In the genomic region with DNA sequence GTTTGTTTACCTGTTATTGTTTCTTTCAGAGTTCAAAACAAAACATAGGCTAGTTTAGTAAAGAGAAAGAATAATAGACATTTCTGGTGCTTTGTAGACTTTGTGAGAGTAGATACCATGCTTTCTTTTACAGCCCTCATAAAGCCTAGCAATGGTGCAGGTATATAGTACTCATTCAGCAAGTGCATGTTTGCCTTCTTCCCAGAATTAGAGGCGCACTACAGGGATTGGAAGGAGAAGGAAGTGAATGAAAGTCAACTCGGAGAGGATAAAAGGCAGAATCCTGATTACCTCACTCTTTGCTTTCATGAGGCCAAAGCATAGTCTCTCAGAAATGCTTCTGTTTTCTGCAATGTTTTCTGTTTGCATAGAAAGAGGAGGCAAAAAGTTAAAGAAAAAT, we compare ENCODE assay signal across 16 cellular contexts. TPM values are rescaled to one million over a fixed set of nuclear protein-coding genes. Genes with fewer than 3 reads are reported as not detected.
DNase-seq lines count a peak whose midpoint lies in the region; ATAC-seq and TF ChIP-seq lines count a peak whose summit lies in the region.
"Had no signal": no experiment of that assay in that cellular context is flagged by ENCODE, and none has a peak within 500 bp of the region (broad histone marks: within the 10 kb centered on the region; RNA-seq: fewer than 3 reads in every experiment).

No MANE protein-coding gene starts in this region.

- H3K36me3 Mint-ChIP-seq in WTC11 (peaks cover 16% of the 10 kb centered on the region), neural crest cell (ENCODE audit: low read depth) (peaks cover 29% of the 10 kb centered on the region)

- no peaks in the 10 kb centered on the region for H3K9me3 ChIP-seq in hepatocyte (ENCODE audit: low read depth)
- H3K9me3 ChIP-seq in transverse colon, result no peaks in the 10 kb centered on the region
- H3K9me3 ChIP-seq: A549, HAP-1 had no signal

- no peaks in the 10 kb centered on the region for H3K27me3 Mint-ChIP-seq in WTC11 (ENCODE audit: low read depth)
- no peaks in the 10 kb centered on the region for H3K27me3 Mint-ChIP-seq in neural crest cell (ENCODE audit: low read depth)

- H3K4me3 Mint-ChIP-seq in WTC11, result no peak overlapping the region
- H3K4me3 Mint-ChIP-seq in neural crest cell, result no peak overlapping the region
- H3K4me3 Mint-ChIP-seq: CD14-positive monocyte; CD8-positive, alpha-beta T cell had no signal

- TF ChIP-seq EP300 in transverse colon (IDR thresholded peaks at IDR 0.05; ENCODE audit: low read depth), result no peak

- H3K9me3 Mint-ChIP-seq in WTC11, result no peaks in the 10 kb centered on the region
- no peaks in the 10 kb centered on the region for H3K9me3 Mint-ChIP-seq in neural crest cell
- H3K9me3 Mint-ChIP-seq: CD8-positive, alpha-beta T cell had no signal

- in situ Hi-C loops in transverse colon (cut with MboI; ENCODE audit: low pct_ligation_motif_present in 1 of 4, low pct_unique_long_range_greater_than_20kb in 1 of 4, low sequenced_read_pairs in 3 of 4), result no loop called here

- peaks cover 8% of the 10 kb centered on the region for H3K4me1 ChIP-seq in hepatocyte (ENCODE audit: insufficient read depth)
- H3K4me1 ChIP-seq in transverse colon, result peaks cover 0 to 21% (median 7%) of the 10 kb centered on the region in 4 donors
- H3K4me1 ChIP-seq: HAP-1 had no signal

- intact Hi-C loops in transverse colon (cut with DNase I; ENCODE audit: low total_unique reads), result no loop called here

- H3K27me3 ChIP-seq in hepatocyte (no peaks in the 10 kb centered on the region), transverse colon (no peaks in the 10 kb centered on the region)

- H3K4me1 Mint-ChIP-seq in WTC11 (peaks cover 15% of the 10 kb centered on the region), neural crest cell (peaks cover 36% of the 10 kb centered on the region)

- no peaks in the 10 kb centered on the region for H3K9me2 ChIP-seq in hepatocyte (replicated peaks; ENCODE audit: insufficient read depth)

- H3K4me3 ChIP-seq in hepatocyte, result no peak overlapping the region
- H3K4me3 ChIP-seq in transverse colon, result no peak overlapping the region
- H3K4me3 ChIP-seq: A549, HAP-1 had no signal

- H3K27ac ChIP-seq in hepatocyte (peak overlapping the region; percentile 38), transverse colon (peak overlapping the region; percentile 45 to 66 (median 63))
- H3K27ac ChIP-seq: A549 had no signal

- H2AFZ ChIP-seq in hepatocyte, result no peak overlapping the region

- H4K20me1 ChIP-seq in hepatocyte (ENCODE audit: insufficient read depth, poor library complexity, severe bottlenecking), result no peaks in the 10 kb centered on the region

- H3K79me2 ChIP-seq in hepatocyte, result no peaks in the 10 kb centered on the region

- DNase-seq in WTC11 (ENCODE audit: low spot score) (no peak), hepatocyte (ENCODE audit: low spot score) (peak; percentile 49), neural crest cell (ENCODE audit: low read depth, low spot score) (no peak), transverse colon (no peak), NCI-H1105 (lab: John Stamatoyannopoulos, UW) (no peak), anterior cingulate cortex (lab: John Stamatoyannopoulos, UW) (no peak)
- DNase-seq: CD8-positive, alpha-beta T cell; COR-L47; DMS153; DMS79 treated with DMSO at 0.1 percent for 48 hours; EL had no signal

- ATAC-seq in WTC11 (no peak), GM21528 (IDR thresholded peaks at IDR 0.05; ENCODE audit: low FRiP score, unreplicated experiment) (no peak), SK-N-SH treated with all-trans-retinoic acid at 6 μM for 48 hours (no peak)
- ATAC-seq: A549; CD8-positive, alpha-beta T cell had no signal

- H3K27ac Mint-ChIP-seq in WTC11 (peak overlapping the region; percentile 82), neural crest cell (ENCODE audit: unreplicated experiment) (peak overlapping the region; percentile 74)
- H3K27ac Mint-ChIP-seq: CD14-positive monocyte; CD8-positive, alpha-beta T cell had no signal

- WGBS in hepatocyte (ENCODE audit: low lambda C conversion rate, missing lambda C conversion rate), result 45% methylated on average over 2 of the region's 2 CpGs
- WGBS in transverse colon (ENCODE audit: low coverage in 1 of 2), 2 donors, result 45% methylated on average over 2 of the region's 2 CpGs

- POLR2A ChIA-PET in WTC11 (lab: Charles Lee), result no interaction called here

- CTCF ChIA-PET in WTC11 (lab: Charles Lee), result no interaction called here

- H3K36me3 ChIP-seq in hepatocyte (replicated peaks; ENCODE audit: insufficient read depth, low read depth) (no peaks in the 10 kb centered on the region), transverse colon (peaks cover 0 to 12% (median 5%) of the 10 kb centered on the region in 4 donors)
- H3K36me3 ChIP-seq: HAP-1 had no signal

- TF ChIP-seq POLR2A in transverse colon (IDR thresholded peaks at IDR 0.05), result no peak

- peak overlapping the region; percentile 4 for H3K4me2 ChIP-seq in hepatocyte
- H3K4me2 ChIP-seq: A549 had no signal

- TF ChIP-seq CTCF in WTC11 (IDR thresholded peaks at IDR 0.05), result no peak
- TF ChIP-seq CTCF in hepatocyte (IDR thresholded peaks at IDR 0.05; ENCODE audit: poor library complexity), result no peak
- no peak for TF ChIP-seq CTCF in neural crest cell (conservative IDR thresholded peaks at IDR 0.05)
- no peak for TF ChIP-seq CTCF in transverse colon (IDR thresholded peaks at IDR 0.05)

TF ChIP-seq in WTC11, 78 proteins besides CTCF, POLR2A, EP300 and RAD21 (continues in another document):
- no peak for TF ChIP-seq ZNF138 (CRISPR knock-in tag; conservative IDR thresholded peaks at IDR 0.05)
- no peak for TF ChIP-seq TP53 (CRISPR knock-in tag; IDR thresholded peaks at IDR 0.05)
- no peak for TF ChIP-seq ZNF263 (CRISPR knock-in tag; IDR thresholded peaks at IDR 0.05; ENCODE audit: low read depth)
- TF ChIP-seq, protein P1, sequence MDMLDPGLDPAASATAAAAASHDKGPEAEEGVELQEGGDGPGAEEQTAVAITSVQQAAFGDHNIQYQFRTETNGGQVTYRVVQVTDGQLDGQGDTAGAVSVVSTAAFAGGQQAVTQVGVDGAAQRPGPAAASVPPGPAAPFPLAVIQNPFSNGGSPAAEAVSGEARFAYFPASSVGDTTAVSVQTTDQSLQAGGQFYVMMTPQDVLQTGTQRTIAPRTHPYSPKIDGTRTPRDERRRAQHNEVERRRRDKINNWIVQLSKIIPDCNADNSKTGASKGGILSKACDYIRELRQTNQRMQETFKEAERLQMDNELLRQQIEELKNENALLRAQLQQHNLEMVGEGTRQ (CRISPR knock-in tag; IDR thresholded peaks at IDR 0.05), result no peak
- TF ChIP-seq, protein P2, sequence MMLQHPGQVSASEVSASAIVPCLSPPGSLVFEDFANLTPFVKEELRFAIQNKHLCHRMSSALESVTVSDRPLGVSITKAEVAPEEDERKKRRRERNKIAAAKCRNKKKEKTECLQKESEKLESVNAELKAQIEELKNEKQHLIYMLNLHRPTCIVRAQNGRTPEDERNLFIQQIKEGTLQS (CRISPR knock-in tag; conservative IDR thresholded peaks at IDR 0.05), result no peak
- TF ChIP-seq, protein P3, sequence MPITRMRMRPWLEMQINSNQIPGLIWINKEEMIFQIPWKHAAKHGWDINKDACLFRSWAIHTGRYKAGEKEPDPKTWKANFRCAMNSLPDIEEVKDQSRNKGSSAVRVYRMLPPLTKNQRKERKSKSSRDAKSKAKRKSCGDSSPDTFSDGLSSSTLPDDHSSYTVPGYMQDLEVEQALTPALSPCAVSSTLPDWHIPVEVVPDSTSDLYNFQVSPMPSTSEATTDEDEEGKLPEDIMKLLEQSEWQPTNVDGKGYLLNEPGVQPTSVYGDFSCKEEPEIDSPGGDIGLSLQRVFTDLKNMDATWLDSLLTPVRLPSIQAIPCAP (CRISPR knock-in tag; IDR thresholded peaks at IDR 0.05), result no peak
- TF ChIP-seq ZNF423 (CRISPR knock-in tag; IDR thresholded peaks at IDR 0.05), result no peak
- TF ChIP-seq ETV6 (CRISPR knock-in tag; IDR thresholded peaks at IDR 0.05), result no peak
- TF ChIP-seq RELA (CRISPR knock-in tag; IDR thresholded peaks at IDR 0.05; ENCODE audit: borderline replicate concordance), result no peak
- TF ChIP-seq SMAD3 (CRISPR knock-in tag; IDR thresholded peaks at IDR 0.05; ENCODE audit: borderline replicate concordance), result no peak
- no peak for TF ChIP-seq GABPB1 (CRISPR knock-in tag; IDR thresholded peaks at IDR 0.05)

TF ChIP-seq in SK-N-SH treated with all-trans-retinoic acid at 6 μM for 48 hours, 23 proteins besides CTCF, POLR2A, EP300 and RAD21 (continues in another document):
- TF ChIP-seq ZNF70 (CRISPR knock-in tag; IDR thresholded peaks at IDR 0.05) (no peak), TCF4 (CRISPR knock-in tag; IDR thresholded peaks at IDR 0.05; ENCODE audit: borderline replicate concordance) (no peak), OSR1 (CRISPR knock-in tag; IDR thresholded peaks at IDR 0.05) (no peak), ZC3H10 (CRISPR knock-in tag; IDR thresholded peaks at IDR 0.05) (no peak), ZNF565 (CRISPR knock-in tag; conservative IDR thresholded peaks at IDR 0.05; ENCODE audit: low read depth) (no peak)
- TF ChIP-seq, protein P4, sequence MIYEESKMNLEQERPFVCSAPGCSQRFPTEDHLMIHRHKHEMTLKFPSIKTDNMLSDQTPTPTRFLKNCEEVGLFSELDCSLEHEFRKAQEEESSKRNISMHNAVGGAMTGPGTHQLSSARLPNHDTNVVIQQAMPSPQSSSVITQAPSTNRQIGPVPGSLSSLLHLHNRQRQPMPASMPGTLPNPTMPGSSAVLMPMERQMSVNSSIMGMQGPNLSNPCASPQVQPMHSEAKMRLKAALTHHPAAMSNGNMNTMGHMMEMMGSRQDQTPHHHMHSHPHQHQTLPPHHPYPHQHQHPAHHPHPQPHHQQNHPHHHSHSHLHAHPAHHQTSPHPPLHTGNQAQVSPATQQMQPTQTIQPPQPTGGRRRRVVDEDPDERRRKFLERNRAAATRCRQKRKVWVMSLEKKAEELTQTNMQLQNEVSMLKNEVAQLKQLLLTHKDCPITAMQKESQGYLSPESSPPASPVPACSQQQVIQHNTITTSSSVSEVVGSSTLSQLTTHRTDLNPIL (CRISPR knock-in tag; IDR thresholded peaks at IDR 0.05; ENCODE audit: low read depth), result no peak

RNA-seq across cellular contexts. Expression of a gene that starts 43.1 kb away (rescaled TPM):
- 15.5 to 18.1 TPM (median 17.1 TPM) in 3 replicates for total RNA-seq in WTC11 (2021)
- 3.1 TPM in 2 replicates for total RNA-seq in hepatocyte
- 1.7 and 2.1 TPM in 2 replicates for polyA plus RNA-seq in hepatocyte
- total RNA-seq in neural crest cell, result 52.0 and 54.5 TPM in 2 replicates
- total RNA-seq in transverse colon, result 10 to 100 TPM in 3 of 4 donors, 1 to 10 TPM in 1; 4.6 to 40.4 (median 15.5) TPM
- polyA plus RNA-seq: CD14-positive monocyte had no signal
